14 cellular contexts compared by ENCODE assay signal in genomic region chr15:83848315-83849050, GRCh38.
DNase-seq lines count a peak whose midpoint lies in the region; ATAC-seq and FAIRE-seq lines count a peak whose summit lies in the region.
"Had no signal": no experiment of that assay in that cellular context is flagged by ENCODE, and none has a peak within 500 bp of the region (broad histone marks: within the 10 kb centered on the region; RNA-seq: fewer than 3 reads in every experiment).

No MANE protein-coding gene starts in this region.

- no peaks in the 10 kb centered on the region for H3K36me3 ChIP-seq in Karpas-422 (ENCODE audit: insufficient read depth, low read length)
- H3K36me3 ChIP-seq: tibial nerve had no signal

- ATAC-seq in left lobe of liver (peak; percentile 47), GM21423 (IDR thresholded peaks at IDR 0.05; ENCODE audit: unreplicated experiment) (no peak), GM18519 (IDR thresholded peaks at IDR 0.05; ENCODE audit: low FRiP score, unreplicated experiment) (no peak)
- ATAC-seq: activated CD4-positive, alpha-beta T cell treated with anti-CD3 and anti-CD28 coated beads for 36 hours; GM23338; natural killer cell treated with Interleukin-12 subunit alpha and Interleukin-12 subunit beta and Interleukin-15 and Interleukin-18, amount 100 ng/mL, for 72 hours had no signal

- H4K20me1 ChIP-seq in Karpas-422 (ENCODE audit: insufficient read depth, low read depth, low read length) = no peaks in the 10 kb centered on the region

- no peak overlapping the region for H3K27ac ChIP-seq in Karpas-422 (ENCODE audit: low read length)
- H3K27ac ChIP-seq: tibial nerve had no signal

- no peaks in the 10 kb centered on the region for H3K9me2 ChIP-seq in Karpas-422 (replicated peaks; ENCODE audit: insufficient read depth, low read length)

- H3K4me3 ChIP-seq in Karpas-422 (ENCODE audit: low read length) = no peak overlapping the region
- H3K4me3 ChIP-seq: GM23338, tibial nerve had no signal

- H2AFZ ChIP-seq in Karpas-422 (ENCODE audit: low read length) = no peak overlapping the region
- H2AFZ ChIP-seq: GM23338 had no signal

- no peaks in the 10 kb centered on the region for H3K9me3 ChIP-seq in Karpas-422 (ENCODE audit: low read length)
- H3K9me3 ChIP-seq: tibial nerve had no signal

- no peak overlapping the region for H3K4me2 ChIP-seq in Karpas-422 (ENCODE audit: low read depth, low read length, poor library complexity, severe bottlenecking)
- H3K4me2 ChIP-seq: GM23338 had no signal

- H3K79me2 ChIP-seq in Karpas-422 (ENCODE audit: low read length) = no peaks in the 10 kb centered on the region

- no peaks in the 10 kb centered on the region for H3K4me1 ChIP-seq in Karpas-422 (ENCODE audit: low read length)

- H3K27me3 ChIP-seq in Karpas-422 (ENCODE audit: low read length) = no peaks in the 10 kb centered on the region
- H3K27me3 ChIP-seq: tibial nerve had no signal

- H3K9ac ChIP-seq in Karpas-422 (ENCODE audit: low read length) = no peak overlapping the region

- peak; percentile 52 for DNase-seq in AG08395 (ENCODE audit: low spot score)
- DNase-seq in HTR-8/SVneo (ENCODE audit: insufficient read length, low spot score) = peak; percentile 48
- DNase-seq in dermis microvascular lymphatic vessel endothelial cell (ENCODE audit: low read depth in 2 of 2) = peak; percentile 73 to 76
- no peak for DNase-seq in left lobe of liver (ENCODE audit: low spot score)
- DNase-seq in stimulated activated CD4-positive, alpha-beta T cell treated with anti-CD3 and anti-CD28 coated beads, Interleukin-2, amount 100 ng/mL, for 48 hours = no peak
- no peak for DNase-seq in Karpas-422
- DNase-seq: activated CD4-positive, alpha-beta T cell treated with anti-CD3 and anti-CD28 coated beads for 36 hours; activated naive CD8-positive, alpha-beta T cell treated with anti-CD3 and anti-CD28 coated beads for 36 hours; NCI-H187 had no signal

- FAIRE-seq in HTR-8/SVneo (lab: Jason Lieb, UNC) = no peak

Comparison
In these comparisons a context has a peak if more than half of its experiments do, and no peak if none do; other contexts are left out.
1. DNase-seq: peak in AG08395 (single experiment), HTR-8/SVneo (single experiment) and dermis microvascular lymphatic vessel endothelial cell (2 of 2); none in left lobe of liver (single experiment), stimulated activated CD4-positive, alpha-beta T cell treated with anti-CD3 and anti-CD28 coated beads, Interleukin-2, amount 100 ng/mL, for 48 hours (0 of 2) and Karpas-422 (single experiment).